Comparison of ENCODE assay signal across 1 cellular context in genomic region chr15:70530035-70530499, GRCh38.
A peak's percentile ranks its signal among the peaks of the same experiment; 100 is the strongest.
TF ChIP-seq lines count a peak whose summit lies in the region.

No MANE protein-coding gene starts in this region.

TF ChIP-seq in HepG2, 621 proteins besides CTCF, POLR2A, EP300 and RAD21 (continued from another document):
- no peak for TF ChIP-seq IRF1 (CRISPR knock-in tag; IDR thresholded peaks at IDR 0.05; ENCODE audit: low read depth)
- TF ChIP-seq ZNF282 (IDR thresholded peaks at IDR 0.05; ENCODE audit: partially characterized antibody): peak; percentile 65
- TF ChIP-seq AFF4 (CRISPR knock-in tag; IDR thresholded peaks at IDR 0.05): no peak
- no peak for TF ChIP-seq SIX1 (CRISPR knock-in tag; IDR thresholded peaks at IDR 0.05; ENCODE audit: borderline replicate concordance)
- no peak for TF ChIP-seq ZNF276 (CRISPR knock-in tag; IDR thresholded peaks at IDR 0.05; ENCODE audit: low read depth)
- no peak for TF ChIP-seq ZNF468 (CRISPR knock-in tag; IDR thresholded peaks at IDR 0.05)
- TF ChIP-seq NBN (conservative IDR thresholded peaks at IDR 0.05): 0 out of 2 replicates have a peak, but pooled peaks have one; percentile 62
- peak; percentile 73 for TF ChIP-seq ZNF646 (CRISPR knock-in tag; IDR thresholded peaks at IDR 0.05)
- no peak for TF ChIP-seq MED8 (CRISPR knock-in tag; IDR thresholded peaks at IDR 0.05; ENCODE audit: insufficient replicate concordance)
- 0 out of 2 replicates have a peak, but pooled peaks have one; percentile 25 for TF ChIP-seq FOXP1 (IDR thresholded peaks at IDR 0.05)
- no peak for TF ChIP-seq FOXP1 (CRISPR knock-in tag; IDR thresholded peaks at IDR 0.05)
